In genomic region chr6:56582246-56582645, GRCh38 we compare ENCODE assay signal across 27 cellular contexts.
"Had no signal": no experiment of that assay in that cellular context is flagged by ENCODE, and none has a peak within 500 bp of the region (broad histone marks: within the 10 kb centered on the region; RNA-seq: fewer than 3 reads in every experiment).

No MANE protein-coding gene starts in this region.

- H3K27ac Mint-ChIP-seq: activated CD4-positive, alpha-beta T cell treated with anti-CD3 and anti-CD28 coated beads, Interleukin-2, amount 10 ng/mL, durations not matched to agents 24 days and 14 days; activated naive CD4-positive, alpha-beta T cell treated with anti-CD3 and anti-CD28 coated beads for 36 hours; activated naive CD8-positive, alpha-beta T cell; activated T-helper 17 cell treated with anti-CD3 and anti-CD28 coated beads, Interleukin-2, amount 50 U/mL, for 72 hours; brain; IgD-negative memory B cell; T-helper 1 cell treated with Interleukin-12 subunit alpha and Interleukin-12 subunit beta and Interleukin-4 antibody, amounts not matched to agents 30 μg/mL and 1 μg/mL, for 36 hours; WTC11 had no signal

- H3K4me3 Mint-ChIP-seq: activated CD4-positive, alpha-beta T cell treated with anti-CD3 and anti-CD28 coated beads, Interleukin-2, amount 10 ng/mL, durations not matched to agents 24 days and 14 days; activated naive CD4-positive, alpha-beta T cell treated with anti-CD3 and anti-CD28 coated beads for 36 hours; activated naive CD8-positive, alpha-beta T cell; activated T-helper 17 cell treated with anti-CD3 and anti-CD28 coated beads, Interleukin-2, amount 50 U/mL, for 72 hours; brain; central memory CD8-positive, alpha-beta T cell; IgD-negative memory B cell; T-helper 1 cell treated with Interleukin-12 subunit alpha and Interleukin-12 subunit beta and Interleukin-4 antibody, amounts not matched to agents 30 μg/mL and 1 μg/mL, for 36 hours; WTC11 had no signal

- H3K9me3 Mint-ChIP-seq: activated CD4-positive, alpha-beta T cell treated with anti-CD3 and anti-CD28 coated beads, Interleukin-2, amount 10 ng/mL, durations not matched to agents 24 days and 14 days; activated naive CD4-positive, alpha-beta T cell treated with anti-CD3 and anti-CD28 coated beads for 36 hours; activated T-helper 17 cell treated with anti-CD3 and anti-CD28 coated beads, Interleukin-2, amount 50 U/mL, for 72 hours; central memory CD8-positive, alpha-beta T cell; IgD-negative memory B cell; T-helper 1 cell treated with Interleukin-12 subunit alpha and Interleukin-12 subunit beta and Interleukin-4 antibody, amounts not matched to agents 30 μg/mL and 1 μg/mL, for 36 hours had no signal

- H3K4me1 Mint-ChIP-seq: activated CD4-positive, alpha-beta T cell treated with anti-CD3 and anti-CD28 coated beads, Interleukin-2, amount 10 ng/mL, durations not matched to agents 24 days and 14 days; activated T-helper 17 cell treated with anti-CD3 and anti-CD28 coated beads, Interleukin-2, amount 50 U/mL, for 72 hours; brain; central memory CD8-positive, alpha-beta T cell; WTC11 had no signal

- DNase-seq: activated CD4-positive, alpha-beta T cell treated with anti-CD3 and anti-CD28 coated beads for 1 hour; activated CD4-positive, alpha-beta T cell treated with anti-CD3 and anti-CD28 coated beads, Interleukin-2, amount 10 ng/mL, durations not matched to agents 24 days and 14 days; activated CD4-positive, alpha-beta T cell treated with anti-CD3 and anti-CD28 coated beads, Interleukin-2, amount 50 U/mL, for 48 hours; activated gamma-delta T cell; activated naive CD4-positive, alpha-beta T cell treated with anti-CD3 and anti-CD28 coated beads for 36 hours; activated T-cell treated with anti-CD3 and anti-CD28 coated beads for 4 hours; activated T-cell treated with anti-CD3 and anti-CD28 coated beads, Interleukin-2, amount 50 U/mL, for 48 hours; amygdala; NCI-H1048; NCI-H146; NCI-H187 treated with DMSO at 0.1 percent for 48 hours; NCI-H2081 treated with DMSO at 0.1 percent for 48 hours; NCI-H446; NCI-H524; OCI-M1; RPMI8226 had no signal

- H3K4me2 ChIP-seq: KMS-11 had no signal

- H3K27me3 Mint-ChIP-seq: activated CD4-positive, alpha-beta T cell treated with anti-CD3 and anti-CD28 coated beads, Interleukin-2, amount 10 ng/mL, durations not matched to agents 24 days and 14 days; activated naive CD8-positive, alpha-beta T cell; activated T-helper 17 cell treated with anti-CD3 and anti-CD28 coated beads, Interleukin-2, amount 50 U/mL, for 72 hours; brain; central memory CD8-positive, alpha-beta T cell; IgD-negative memory B cell had no signal

- H3K9ac ChIP-seq: KMS-11 had no signal

- H3K27ac ChIP-seq: KMS-11, SK-N-MC had no signal

- ATAC-seq: activated T-helper 17 cell treated with anti-CD3 and anti-CD28 coated beads, Interleukin-2, amount 50 U/mL, for 72 hours; Panc1; Right ventricle myocardium inferior; WTC11 had no signal

- H3K36me3 Mint-ChIP-seq: activated naive CD8-positive, alpha-beta T cell; IgD-negative memory B cell had no signal

- H3K4me3 ChIP-seq: SK-N-MC had no signal
